ENCODE assay signal across 32 cellular contexts in the genomic region with DNA sequence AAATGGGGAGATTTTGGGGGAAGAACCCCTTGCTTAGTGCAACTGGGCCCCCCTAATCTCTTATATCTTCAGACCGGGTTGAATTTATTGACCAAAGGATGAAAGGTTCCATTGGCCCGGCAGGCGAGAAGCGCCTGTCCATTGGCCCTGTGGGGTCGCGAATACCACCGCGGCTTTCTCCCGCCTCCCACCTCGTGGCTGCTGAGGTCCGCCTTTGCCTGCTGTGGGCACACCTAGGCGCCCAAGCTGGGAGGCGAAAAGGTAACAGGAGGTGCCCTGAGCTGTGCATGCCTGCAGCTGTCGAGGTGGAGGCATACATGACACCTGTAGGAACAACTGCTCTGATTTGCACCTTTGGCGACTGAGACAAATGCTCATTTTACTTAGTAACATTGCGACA. TPM values are rescaled to one million over a fixed set of nuclear protein-coding genes. Genes with fewer than 3 reads are reported as not detected.
"Had no signal": no experiment of that assay in that cellular context is flagged by ENCODE, and none has a peak within 500 bp of the region (broad histone marks: within the 10 kb centered on the region; RNA-seq: fewer than 3 reads in every experiment).

No MANE protein-coding gene starts in this region.

- DNase-seq: stimulated activated CD4-positive, alpha-beta T cell treated with anti-CD3 and anti-CD28 coated beads, Interleukin-2, amount 100 ng/mL, for 48 hours; stimulated activated CD4-positive, alpha-beta T cell treated with anti-CD3 and anti-CD28 coated beads, Interleukin-4, amount 100 ng/mL, for 1 hour; stimulated activated CD4-positive, alpha-beta T cell treated with anti-CD3 and anti-CD28 coated beads, Interleukin-4, amount 100 ng/mL, for 24 hours; stimulated activated CD4-positive, alpha-beta T cell treated with anti-CD3 and anti-CD28 coated beads, Interleukin-4, amount 100 ng/mL, for 4 hours; stimulated activated CD8-positive, alpha-beta memory T cell treated with anti-CD3 and anti-CD28 coated beads, Interleukin-4, amount 100 ng/mL, for 48 hours; stimulated activated naive B cell treated with anti-CD40 and anti-IgM and Interleukin-4, amounts not matched to agents 10 μg/mL and 1 μg/mL and 100 μg/mL, for 72 hours; stimulated activated naive CD4-positive, alpha-beta T cell; stimulated activated naive CD4-positive, alpha-beta T cell treated with Interleukin-2 at 50 U/mL for 16 hours; stimulated activated naive CD8-positive, alpha-beta T cell treated with anti-CD3 and anti-CD28 coated beads, Interleukin-15, amount 100 ng/mL, for 72 hours; stimulated activated naive CD8-positive, alpha-beta T cell treated with anti-CD3 and anti-CD28 coated beads, Interleukin-15, Interleukin-2, amounts not matched to agents 100 U/mL and 50 U/mL, for 24 hours; stomach; substantia nigra; testis; thyroid gland; tibial artery; transverse colon; trophoblast cell; upper lobe of right lung; uterus had no signal

- H3K36me3 ChIP-seq: stomach, suprapubic skin, thoracic aorta, thyroid gland, tibial artery, tibial nerve, transverse colon, upper lobe of left lung, upper lobe of right lung, uterus, vagina had no signal

- H3K4me3 ChIP-seq: stomach, suprapubic skin, testis, thoracic aorta, thyroid gland, tibial artery, tibial nerve, transverse colon, upper lobe of left lung, upper lobe of right lung, uterus, vagina had no signal

- H3K27ac ChIP-seq: stomach, suprapubic skin, testis, thoracic aorta, thyroid gland, tibial artery, tibial nerve, transverse colon, upper lobe of left lung, upper lobe of right lung, uterus, vagina had no signal

- H3K36me3 Mint-ChIP-seq: stimulated activated effector memory CD8-positive, alpha-beta T cell treated with anti-CD3 and anti-CD28 coated beads, Interleukin-12 subunit alpha, Interleukin-12 subunit beta, amount 100 ng/mL, for 72 hours; stimulated activated memory B cell treated with anti-CD40 and anti-IgM and Interleukin-4, amounts not matched to agents 10 μg/mL and 1 μg/mL and 100 μg/mL, for 72 hours; stimulated activated naive B cell treated with anti-CD40 and anti-IgM and Interleukin-4, amounts not matched to agents 10 μg/mL and 1 μg/mL and 100 μg/mL, for 72 hours; type B pancreatic cell had no signal

- H3K27me3 ChIP-seq: stomach, suprapubic skin, testis, thyroid gland, tibial artery, tibial nerve, transverse colon, upper lobe of left lung, upper lobe of right lung, uterus, vagina had no signal

- H3K27me3 Mint-ChIP-seq: type B pancreatic cell had no signal

- H3K4me1 ChIP-seq: stomach, suprapubic skin, testis, thyroid gland, tibial artery, tibial nerve, transverse colon, upper lobe of left lung, upper lobe of right lung, uterus, vagina had no signal

- H3K4me1 Mint-ChIP-seq: stimulated activated effector memory CD8-positive, alpha-beta T cell treated with anti-CD3 and anti-CD28 coated beads, Interleukin-12 subunit alpha, Interleukin-12 subunit beta, amount 100 ng/mL, for 72 hours; stimulated activated memory B cell treated with anti-CD40 and anti-IgM and Interleukin-4, amounts not matched to agents 10 μg/mL and 1 μg/mL and 100 μg/mL, for 72 hours; stimulated activated naive B cell treated with anti-CD40 and anti-IgM and Interleukin-4, amounts not matched to agents 10 μg/mL and 1 μg/mL and 100 μg/mL, for 72 hours; stimulated activated naive CD8-positive, alpha-beta T cell treated with anti-CD3 and anti-CD28 coated beads, Interleukin-15, amount 100 ng/mL, for 72 hours had no signal

- H3K9me3 Mint-ChIP-seq: stimulated activated effector memory CD8-positive, alpha-beta T cell treated with anti-CD3 and anti-CD28 coated beads, Interleukin-12 subunit alpha, Interleukin-12 subunit beta, amount 100 ng/mL, for 72 hours; stimulated activated memory B cell treated with anti-CD40 and anti-IgM and Interleukin-4, amounts not matched to agents 10 μg/mL and 1 μg/mL and 100 μg/mL, for 72 hours; stimulated activated naive B cell treated with anti-CD40 and anti-IgM and Interleukin-4, amounts not matched to agents 10 μg/mL and 1 μg/mL and 100 μg/mL, for 72 hours; stimulated activated naive CD8-positive, alpha-beta T cell treated with anti-CD3 and anti-CD28 coated beads, Interleukin-15, amount 100 ng/mL, for 72 hours; stimulated activated naive CD8-positive, alpha-beta T cell treated with anti-CD3 and anti-CD28 coated beads, Interleukin-15, Interleukin-2, amounts not matched to agents 100 ng/mL and 50 ng/mL, for 24 hours had no signal

- H3K27ac Mint-ChIP-seq: stimulated activated effector memory CD8-positive, alpha-beta T cell treated with anti-CD3 and anti-CD28 coated beads, Interleukin-12 subunit alpha, Interleukin-12 subunit beta, amount 100 ng/mL, for 72 hours; stimulated activated memory B cell treated with anti-CD40 and anti-IgM and Interleukin-4, amounts not matched to agents 10 μg/mL and 1 μg/mL and 100 μg/mL, for 72 hours; stimulated activated naive B cell treated with anti-CD40 and anti-IgM and Interleukin-4, amounts not matched to agents 10 μg/mL and 1 μg/mL and 100 μg/mL, for 72 hours; stimulated activated naive CD8-positive, alpha-beta T cell treated with anti-CD3 and anti-CD28 coated beads, Interleukin-15, amount 100 ng/mL, for 72 hours; stimulated activated naive CD8-positive, alpha-beta T cell treated with anti-CD3 and anti-CD28 coated beads, Interleukin-15, Interleukin-2, amounts not matched to agents 100 ng/mL and 50 ng/mL, for 24 hours; type B pancreatic cell had no signal

- ATAC-seq: stimulated activated effector memory CD8-positive, alpha-beta T cell treated with anti-CD3 and anti-CD28 coated beads, Interleukin-12 subunit alpha, Interleukin-12 subunit beta, amount 100 ng/mL, for 72 hours; stimulated activated memory B cell treated with anti-CD40 and anti-IgM and Interleukin-4, amounts not matched to agents 10 μg/mL and 1 μg/mL and 100 μg/mL, for 72 hours; stimulated activated naive B cell treated with anti-CD40 and anti-IgM and Interleukin-4, amounts not matched to agents 10 μg/mL and 1 μg/mL and 100 μg/mL, for 72 hours; stimulated activated naive CD8-positive, alpha-beta T cell treated with anti-CD3 and anti-CD28 coated beads, Interleukin-15, amount 100 ng/mL, for 72 hours; stimulated activated naive CD8-positive, alpha-beta T cell treated with anti-CD3 and anti-CD28 coated beads, Interleukin-15, Interleukin-2, amounts not matched to agents 100 U/mL and 50 U/mL, for 24 hours; upper lobe of right lung had no signal

- H3K4me3 Mint-ChIP-seq: stimulated activated effector memory CD8-positive, alpha-beta T cell treated with anti-CD3 and anti-CD28 coated beads, Interleukin-12 subunit alpha, Interleukin-12 subunit beta, amount 100 ng/mL, for 72 hours; stimulated activated memory B cell treated with anti-CD40 and anti-IgM and Interleukin-4, amounts not matched to agents 10 μg/mL and 1 μg/mL and 100 μg/mL, for 72 hours; stimulated activated naive B cell treated with anti-CD40 and anti-IgM and Interleukin-4, amounts not matched to agents 10 μg/mL and 1 μg/mL and 100 μg/mL, for 72 hours; stimulated activated naive CD8-positive, alpha-beta T cell treated with anti-CD3 and anti-CD28 coated beads, Interleukin-15, amount 100 ng/mL, for 72 hours; stimulated activated naive CD8-positive, alpha-beta T cell treated with anti-CD3 and anti-CD28 coated beads, Interleukin-15, Interleukin-2, amounts not matched to agents 100 ng/mL and 50 ng/mL, for 24 hours; type B pancreatic cell had no signal

RNA-seq across cellular contexts. Expression of a gene that starts 21.1 kb away (rescaled TPM):
- total RNA-seq: thyroid gland, tibial nerve, transverse colon, upper lobe of left lung, upper lobe of right lung, ureter, urinary bladder, uterus, vagina had no signal
- polyA plus RNA-seq: urinary bladder had no signal

RNA-seq across cellular contexts. Expression of a gene that starts 33.1 kb away (rescaled TPM):
- total RNA-seq: subcutaneous adipose tissue, temporal lobe, thoracic aorta, thyroid gland, tibial nerve, transverse colon, upper lobe of left lung, upper lobe of right lung, ureter, urinary bladder had no signal
- polyA plus RNA-seq: urinary bladder had no signal

RNA-seq across cellular contexts. Expression of a gene that starts 55.9 kb away (rescaled TPM):
- total RNA-seq: subcutaneous adipose tissue, tibial nerve, transverse colon, upper lobe of left lung, upper lobe of right lung, ureter had no signal
